Comparison of ENCODE assay signal across 15 cellular contexts in the genomic region with DNA sequence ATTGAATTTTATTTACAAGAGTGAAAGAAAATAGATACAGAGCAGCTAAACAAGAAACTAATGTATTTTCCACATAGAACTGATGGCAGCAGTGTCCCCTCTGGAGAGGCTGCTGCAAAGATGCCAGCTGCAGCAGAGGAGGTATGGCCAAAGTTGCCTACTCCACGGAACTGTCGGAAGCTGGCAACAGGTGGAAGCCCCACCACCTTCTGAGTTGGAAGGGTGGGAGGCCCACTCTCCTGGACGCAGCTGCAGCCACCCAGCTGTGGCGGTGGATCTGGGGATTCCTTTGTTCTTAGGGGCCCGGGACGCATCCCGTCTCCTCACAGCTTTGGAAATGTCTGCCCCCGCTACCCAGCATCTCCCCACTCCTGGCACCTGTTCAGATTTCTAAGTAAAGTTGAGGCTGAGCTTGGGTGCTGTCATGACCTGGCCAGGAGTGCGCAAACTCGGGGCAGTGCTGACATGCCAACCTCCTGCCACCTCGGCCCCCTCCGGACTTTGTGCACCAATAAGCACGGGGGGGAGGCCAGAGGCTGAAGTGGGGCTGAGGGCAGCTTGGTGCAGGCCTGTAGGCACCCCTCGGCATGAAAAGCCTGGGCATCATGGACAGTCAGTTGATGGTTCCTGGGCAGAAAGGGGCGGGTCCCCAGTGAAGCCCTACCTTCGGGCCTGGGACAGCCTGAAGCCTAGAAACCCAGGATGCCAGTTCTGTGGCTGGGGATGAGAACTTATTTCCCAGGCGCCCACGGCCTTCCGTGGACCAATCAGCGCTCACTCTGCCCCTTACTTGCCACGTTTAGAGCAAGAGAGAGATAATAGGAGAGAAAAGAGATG.
"Had no signal": no experiment of that assay in that cellular context is flagged by ENCODE, and none has a peak within 500 bp of the region (broad histone marks: within the 10 kb centered on the region; RNA-seq: fewer than 3 reads in every experiment).

No MANE protein-coding gene starts in this region.

- H3K4me1 ChIP-seq: heart left ventricle, psoas muscle, sigmoid colon, testis, transverse colon had no signal

- H3K4me3 ChIP-seq: heart left ventricle, psoas muscle, sigmoid colon, skin epidermis, testis, transverse colon had no signal

- H3K27me3 ChIP-seq: heart left ventricle, sigmoid colon, testis, transverse colon had no signal

- H3K9me3 ChIP-seq: testis, transverse colon had no signal

- ATAC-seq: esophagus mucosa, heart left ventricle, psoas muscle had no signal

- H3K36me3 ChIP-seq: heart left ventricle, sigmoid colon, transverse colon had no signal

- H3K27ac ChIP-seq: heart left ventricle, psoas muscle, sigmoid colon, skin epidermis, testis, transverse colon had no signal

- DNase-seq: caudate nucleus; cortex of kidney; effector memory CD4-positive, alpha-beta T cell; hippocampal formation; kidney glomerular epithelial cell; naive B cell; psoas muscle; retina; sigmoid colon; stimulated activated CD4-positive, alpha-beta T cell treated with anti-CD3 and anti-CD28 coated beads, Interleukin-12 subunit alpha, Interleukin-12 subunit beta, amount 100 ng/mL, for 4 hours; testis; transverse colon had no signal
